Comparison of ENCODE assay signal across 8 cellular contexts in the genomic region with DNA sequence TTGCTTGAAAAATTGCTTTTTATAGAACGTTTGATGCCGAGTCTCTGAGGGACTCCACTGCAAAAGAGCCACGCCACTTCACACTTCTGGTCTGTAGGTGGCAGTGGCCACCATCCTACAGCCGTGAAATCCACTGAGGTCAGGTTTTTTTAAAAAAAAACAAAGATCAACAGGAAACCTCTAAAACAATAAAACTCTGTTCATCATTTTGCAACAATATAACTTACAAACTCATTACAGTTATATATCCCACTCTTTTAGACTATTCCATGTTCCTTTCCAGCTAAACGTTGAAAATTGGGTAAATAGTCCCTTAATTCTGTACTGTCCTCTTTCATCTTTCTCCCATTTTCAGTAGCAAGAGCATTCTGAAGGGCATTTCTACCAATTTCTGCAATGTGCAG.
DNase-seq lines count a peak whose midpoint lies in the region; ATAC-seq, FAIRE-seq and TF ChIP-seq lines count a peak whose summit lies in the region.

No MANE protein-coding gene starts in this region.

- no peak for TF ChIP-seq POLR2A in prostate gland (IDR thresholded peaks at IDR 0.05)

- POLR2A ChIA-PET in WTC11 (lab: Charles Lee): no interaction called here

- H3K9me3 Mint-ChIP-seq in WTC11: peaks cover 6% of the 10 kb centered on the region; the same call in 1 of the 2 replicates

- ATAC-seq in GM18498 (IDR thresholded peaks at IDR 0.05; ENCODE audit: unreplicated experiment) (peak; percentile 92), HG02943 (IDR thresholded peaks at IDR 0.05; ENCODE audit: low read depth, unreplicated experiment) (peak; percentile 78), WTC11 (peak; percentile 86)

- no peak for FAIRE-seq in small intestine (lab: Jason Lieb, UNC)

- CTCF ChIA-PET in WTC11 (lab: Charles Lee): interaction anchor here (1.0 to 1.2 kb wide), 2 partner anchors 142 to 162 kb away, joined by 3 to 9 read pairs; no protein-coding TSS in a partner anchor

- DNase-seq in AG10803 (ENCODE audit: low read depth) (peak; percentile 66), NCI-H1694 (lab: John Stamatoyannopoulos, UW) (peak; percentile 43), WTC11 (ENCODE audit: low spot score) (peak; percentile 52), head of caudate nucleus (peak; percentile 31 to 80 (median 58)), small intestine (peak; percentile 11), prostate gland (ENCODE audit: low spot score) (no peak)

- H3K27me3 Mint-ChIP-seq in WTC11 (ENCODE audit: low read depth): no peaks in the 10 kb centered on the region

- no peak overlapping the region for H3K4me3 Mint-ChIP-seq in WTC11

- H3K4me1 Mint-ChIP-seq in WTC11: peaks cover 10% of the 10 kb centered on the region

- WGBS in small intestine, 3 donors: 1 to 6% (median 2%) methylated on average over 5 of the region's 5 CpGs
- WGBS in prostate gland: 4% methylated on average over 5 of the region's 5 CpGs

- H3K9me3 ChIP-seq in small intestine (ENCODE audit: control insufficient read depth, low read depth) (no peaks in the 10 kb centered on the region), prostate gland (no peaks in the 10 kb centered on the region)

- H3K27ac Mint-ChIP-seq in WTC11: no peak overlapping the region

- H3K4me1 ChIP-seq in small intestine (ENCODE audit: control insufficient read depth in 2 of 2, insufficient read depth in 1 of 2, low read depth in 1 of 2, low read length in 1 of 2) (no peaks in the 10 kb centered on the region), prostate gland (replicated peaks) (no peaks in the 10 kb centered on the region)

- no peaks in the 10 kb centered on the region for H3K36me3 Mint-ChIP-seq in WTC11

- no peak overlapping the region for H3K27ac ChIP-seq in small intestine (ENCODE audit: low read depth in 1 of 2, low read length in 1 of 2)
- no peak overlapping the region for H3K27ac ChIP-seq in prostate gland

- H3K27me3 ChIP-seq in small intestine (ENCODE audit: control insufficient read depth in 2 of 2, insufficient read depth in 2 of 2, low read length in 2 of 2) (no peaks in the 10 kb centered on the region), prostate gland (replicated peaks; ENCODE audit: insufficient read depth) (no peaks in the 10 kb centered on the region)

- intact Hi-C loops in head of caudate nucleus (cut with DNase I) (no loop called here), prostate gland (cut with DNase I) (loop anchor here (5.0 to 10.0 kb wide), 4 partner anchors 120 to 665 kb away; no protein-coding TSS in a partner anchor)

- TF ChIP-seq CTCF in AG10803 (conservative IDR thresholded peaks at IDR 0.05; ENCODE audit: low read length) (peak; percentile 100), WTC11 (IDR thresholded peaks at IDR 0.05) (peak; percentile 79), prostate gland (IDR thresholded peaks at IDR 0.05) (peak in 2 of 4 experiments; percentile 29 to 47)

- no peaks in the 10 kb centered on the region for H3K36me3 ChIP-seq in small intestine (ENCODE audit: control insufficient read depth in 2 of 2, insufficient read depth in 2 of 2, low read length in 2 of 2)
- no peaks in the 10 kb centered on the region for H3K36me3 ChIP-seq in prostate gland

- H3K4me3 ChIP-seq in AG10803 (ENCODE audit: low read length) (no peak overlapping the region), small intestine (ENCODE audit: low read depth in 1 of 2, low read length in 2 of 2) (no peak overlapping the region), prostate gland (no peak overlapping the region)

TF ChIP-seq in WTC11, 78 proteins besides CTCF, POLR2A, EP300 and RAD21:
- TF ChIP-seq ZNF671 (CRISPR knock-in tag; IDR thresholded peaks at IDR 0.05) (no peak), ZNF317 (CRISPR knock-in tag; IDR thresholded peaks at IDR 0.05; ENCODE audit: borderline replicate concordance, low read depth) (no peak), NR2C2 (CRISPR knock-in tag; IDR thresholded peaks at IDR 0.05) (no peak), ETV6 (CRISPR knock-in tag; IDR thresholded peaks at IDR 0.05) (no peak), GTF2I (CRISPR knock-in tag; conservative IDR thresholded peaks at IDR 0.05) (no peak), TP53 (CRISPR knock-in tag; IDR thresholded peaks at IDR 0.05) (no peak)
TF ChIP-seq in WTC11: peak in this region for 0.
